8 cellular contexts compared by ENCODE assay signal in genomic region chr3:173398111-173398479, GRCh38. TPM values are rescaled to one million over a fixed set of nuclear protein-coding genes. Genes with fewer than 3 reads are reported as not detected.
DNase-seq lines count a peak whose midpoint lies in the region; ATAC-seq and TF ChIP-seq lines count a peak whose summit lies in the region.

No MANE protein-coding gene starts in this region.

- no peak for TF ChIP-seq CTCF in WTC11 (IDR thresholded peaks at IDR 0.05)

- H3K27ac ChIP-seq in iPS DF 6.9 (ENCODE audit: low read length), result no peak overlapping the region
- H3K27ac ChIP-seq in skin epidermis, result peak overlapping the region in 10 of 21 experiments; percentile 12 to 86 (median 70)

- peak overlapping the region; percentile 69 for H3K4me3 ChIP-seq in HAP-1
- H3K4me3 ChIP-seq in iPS DF 6.9 (ENCODE audit: low read length), result peak overlapping the region; percentile 98; the same call in 1 of the 2 replicates
- peak overlapping the region; percentile 22 to 67 (median 29) for H3K4me3 ChIP-seq in skin epidermis

- peak overlapping the region; percentile 42; the same call in 1 of the 2 replicates for H3K27ac Mint-ChIP-seq in WTC11
- H3K27ac Mint-ChIP-seq in T-cell, result no peak overlapping the region

- DNase-seq in HAP-1 (ENCODE audit: low spot score in 2 of 2) (peak in 1 of 2 experiments; percentile 32), WTC11 (ENCODE audit: low spot score) (no peak), iPS DF 6.9 (ENCODE audit: low read depth, low spot score) (no peak), T-cell (no peak), UCSD-AML1 (lab: John Stamatoyannopoulos, UW; ENCODE audit: unreplicated experiment) (no peak)
- DNase-seq in activated naive CD4-positive, alpha-beta T cell (lab: John Stamatoyannopoulos, UW), result no peak
- DNase-seq in activated CD4-positive, alpha-beta T cell treated with anti-CD3 and anti-CD28 coated beads for 4 hours, result no peak

- H3K9me3 ChIP-seq in HAP-1 (no peaks in the 10 kb centered on the region), iPS DF 6.9 (ENCODE audit: control insufficient read depth, insufficient read depth, low read length) (no peaks in the 10 kb centered on the region)

- no CpG with 5 or more reads among the region's 15 CpGs for WGBS in iPS DF 6.9 (ENCODE audit: insufficient coverage, insufficient read length)

- H3K4me3 Mint-ChIP-seq in WTC11 (peak overlapping the region; percentile 98), T-cell (peak overlapping the region in 1 of 3 donors; percentile 72)

- H3K36me3 ChIP-seq in HAP-1 (replicated peaks), result no peaks in the 10 kb centered on the region
- no peaks in the 10 kb centered on the region for H3K36me3 ChIP-seq in iPS DF 6.9 (ENCODE audit: control insufficient read depth, insufficient read depth, low read length)

- peaks cover 32% of the 10 kb centered on the region for H3K4me1 ChIP-seq in HAP-1
- H3K4me1 ChIP-seq in iPS DF 6.9 (ENCODE audit: control insufficient read depth, insufficient read depth, low read length), result no peaks in the 10 kb centered on the region

- no peaks in the 10 kb centered on the region for H3K36me3 Mint-ChIP-seq in WTC11
- H3K36me3 Mint-ChIP-seq in T-cell, result no peaks in the 10 kb centered on the region

- CTCF ChIA-PET in WTC11 (lab: Charles Lee) (interaction anchor here (0.7 to 2.7 kb wide), 4 partner anchors 13 to 155 kb away, joined by 3 to 13 read pairs (median 4); no protein-coding TSS in a partner anchor), T-cell (lab: Charles Lee) (interaction anchor here in 1 of 2 donors (0.6 kb wide), 1 partner anchor 13 kb away, joined by 6 read pairs; no protein-coding TSS in a partner anchor)

- in situ Hi-C loops in HAP-1 (cut with MboI; ENCODE audit: low sequenced_read_pairs), result no loop called here

- peaks cover 9% of the 10 kb centered on the region for H3K27me3 Mint-ChIP-seq in WTC11 (ENCODE audit: low read depth)
- peaks cover 49 to 60% of the 10 kb centered on the region in 2 donors for H3K27me3 Mint-ChIP-seq in T-cell

- ATAC-seq in WTC11 (peak; percentile 19), T-cell (replicated peaks in 1 of 4) (no peak)

- no peaks in the 10 kb centered on the region for H3K9me3 Mint-ChIP-seq in WTC11
- no peaks in the 10 kb centered on the region for H3K9me3 Mint-ChIP-seq in T-cell

- H3K4me1 Mint-ChIP-seq in WTC11 (peaks cover 37% of the 10 kb centered on the region), T-cell (peaks cover 29 to 40% (median 31%) of the 10 kb centered on the region in 3 donors)

- POLR2A ChIA-PET in WTC11 (lab: Charles Lee) (interaction anchor here (1.1 kb wide), 1 partner anchor 187 kb away, joined by 7 read pairs; no protein-coding TSS in a partner anchor), T-cell (lab: Charles Lee) (no interaction called here)

- H3K27me3 ChIP-seq in HAP-1 (ENCODE audit: low read depth), result no peaks in the 10 kb centered on the region
- peaks cover 4% of the 10 kb centered on the region; the same call in 1 of the 2 replicates for H3K27me3 ChIP-seq in iPS DF 6.9 (ENCODE audit: control insufficient read depth, insufficient read depth, low read length)

TF ChIP-seq in WTC11, 78 proteins besides CTCF, POLR2A, EP300 and RAD21:
- TF ChIP-seq NFE2L1 (CRISPR knock-in tag; IDR thresholded peaks at IDR 0.05) (no peak), CBFB (CRISPR knock-in tag; IDR thresholded peaks at IDR 0.05; ENCODE audit: low read depth) (no peak), EMX1 (CRISPR knock-in tag; IDR thresholded peaks at IDR 0.05) (no peak), ZSCAN18 (CRISPR knock-in tag; IDR thresholded peaks at IDR 0.05) (no peak), ZNF532 (CRISPR knock-in tag; IDR thresholded peaks at IDR 0.05; ENCODE audit: borderline replicate concordance) (no peak), PRRX2 (CRISPR knock-in tag; IDR thresholded peaks at IDR 0.05) (no peak), ZNF423 (CRISPR knock-in tag; IDR thresholded peaks at IDR 0.05) (no peak), FOXP4 (CRISPR knock-in tag; IDR thresholded peaks at IDR 0.05) (no peak), SP1 (CRISPR knock-in tag; conservative IDR thresholded peaks at IDR 0.05) (no peak), IRF2 (CRISPR knock-in tag; IDR thresholded peaks at IDR 0.05; ENCODE audit: borderline replicate concordance, low read depth) (no peak), TEAD4 (CRISPR knock-in tag; IDR thresholded peaks at IDR 0.05) (no peak), KAT7 (CRISPR knock-in tag; IDR thresholded peaks at IDR 0.05; ENCODE audit: borderline replicate concordance) (no peak), ZNF232 (CRISPR knock-in tag; IDR thresholded peaks at IDR 0.05) (no peak)

RNA-seq across cellular contexts. Expression of gene NLGN1, which starts 0.6 kb away (rescaled TPM):
- total RNA-seq in WTC11 (2021), result 12.4 to 16.5 TPM (median 15.7 TPM) in 3 replicates
- total RNA-seq in T-cell, result under 1 TPM in 1 of 5 donors, not detected in 4; 0.18 TPM

Comparison
In these comparisons a context has a peak if more than half of its experiments do, and no peak if none do; other contexts are left out.
1. H3K4me3 ChIP-seq: peak in every context shown above with its lines; median percentile 98 in iPS DF 6.9; 69 in HAP-1; 29 in skin epidermis.
2. RNA of gene NLGN1, which starts 0.6 kb away (total RNA-seq): 12.4 to 16.5 TPM in WTC11; 0.18 TPM in T-cell; every median in the first group is over 10 times any median in the second.